1 cellular context compared by ENCODE assay signal in genomic region chr17:40559954-40560591, GRCh38.
A peak's percentile ranks its signal among the peaks of the same experiment; 100 is the strongest.
TF ChIP-seq lines count a peak whose summit lies in the region.

No MANE protein-coding gene starts in this region.

TF ChIP-seq in HepG2, 621 proteins besides CTCF, POLR2A, EP300 and RAD21 (continued from another document and continues in another):
- peak; percentile 86 for TF ChIP-seq ZBTB26 (CRISPR knock-in tag; IDR thresholded peaks at IDR 0.05; ENCODE audit: borderline replicate concordance)
- TF ChIP-seq ZBTB37 (CRISPR knock-in tag; IDR thresholded peaks at IDR 0.05), result no peak
- no peak for TF ChIP-seq ZNF230 (CRISPR knock-in tag; IDR thresholded peaks at IDR 0.05)
- TF ChIP-seq GFI1 (CRISPR knock-in tag; IDR thresholded peaks at IDR 0.05; ENCODE audit: borderline replicate concordance), result peak; percentile 56; the same call in 1 of the 2 replicates
- TF ChIP-seq ZNF607 (CRISPR knock-in tag; IDR thresholded peaks at IDR 0.05; ENCODE audit: borderline replicate concordance), result peak; percentile 60
- no peak for TF ChIP-seq SP5 (CRISPR knock-in tag; IDR thresholded peaks at IDR 0.05; ENCODE audit: borderline replicate concordance, low read depth)
- peak; percentile 60; the same call in 1 of the 2 replicates for TF ChIP-seq DRAP1 (CRISPR knock-in tag; IDR thresholded peaks at IDR 0.05)
- peak; percentile 83; the same call in 1 of the 2 replicates for TF ChIP-seq NFKB2 (CRISPR knock-in tag; IDR thresholded peaks at IDR 0.05; ENCODE audit: borderline replicate concordance)
- peak; percentile 38; the same call in 1 of the 2 replicates for TF ChIP-seq ZNF772 (CRISPR knock-in tag; IDR thresholded peaks at IDR 0.05)
- TF ChIP-seq TIGD3 (CRISPR knock-in tag; IDR thresholded peaks at IDR 0.05; ENCODE audit: borderline replicate concordance), result 0 out of 2 replicates have a peak, but pooled peaks have one; percentile 27
- peak; percentile 85; the same call in 1 of the 2 replicates for TF ChIP-seq KDM4B (CRISPR knock-in tag; IDR thresholded peaks at IDR 0.05)
- peak; percentile 90; the same call in 1 of the 2 replicates for TF ChIP-seq ZNF598 (CRISPR knock-in tag; IDR thresholded peaks at IDR 0.05; ENCODE audit: borderline replicate concordance)
- peak; percentile 90 for TF ChIP-seq ZSCAN9 (CRISPR knock-in tag; IDR thresholded peaks at IDR 0.05; ENCODE audit: borderline replicate concordance)
- no peak for TF ChIP-seq NFIB (CRISPR knock-in tag; IDR thresholded peaks at IDR 0.05; ENCODE audit: borderline replicate concordance)
- TF ChIP-seq KAT7 (CRISPR knock-in tag; IDR thresholded peaks at IDR 0.05; ENCODE audit: borderline replicate concordance), result peak; percentile 86; the same call in 1 of the 2 replicates
- no peak; the same call in 1 of the 2 replicates for TF ChIP-seq FOXJ3 (CRISPR knock-in tag; IDR thresholded peaks at IDR 0.05; ENCODE audit: borderline replicate concordance)
- no peak for TF ChIP-seq AKAP8 (CRISPR knock-in tag; IDR thresholded peaks at IDR 0.05)
- TF ChIP-seq ZBTB43 (CRISPR knock-in tag; conservative IDR thresholded peaks at IDR 0.05), result peak; percentile 75; the same call in 1 of the 2 replicates
- TF ChIP-seq ETV5 (CRISPR knock-in tag; IDR thresholded peaks at IDR 0.05; ENCODE audit: borderline replicate concordance), result peak; percentile 89
- TF ChIP-seq SAFB2 (CRISPR knock-in tag; IDR thresholded peaks at IDR 0.05; ENCODE audit: borderline replicate concordance, low read depth), result peak; percentile 81
- peak; percentile 91; the same call in 1 of the 2 replicates for TF ChIP-seq KDM3A (CRISPR knock-in tag; IDR thresholded peaks at IDR 0.05; ENCODE audit: low read depth)
- TF ChIP-seq ZBTB38 (CRISPR knock-in tag; IDR thresholded peaks at IDR 0.05), result no peak; the same call in 1 of the 2 replicates
- TF ChIP-seq SIX1 (CRISPR knock-in tag; IDR thresholded peaks at IDR 0.05; ENCODE audit: borderline replicate concordance), result peak; percentile 50; the same call in 1 of the 2 replicates
- peak; percentile 67; the same call in 1 of the 2 replicates for TF ChIP-seq ZNF263 (CRISPR knock-in tag; IDR thresholded peaks at IDR 0.05)
- 0 out of 2 replicates have a peak, but pooled peaks have one; percentile 60 for TF ChIP-seq ZNF792 (CRISPR knock-in tag; IDR thresholded peaks at IDR 0.05)
- TF ChIP-seq GTF3A (CRISPR knock-in tag; conservative IDR thresholded peaks at IDR 0.05), result no peak
- peak; percentile 49; the same call in 1 of the 2 replicates for TF ChIP-seq SALL2 (CRISPR knock-in tag; IDR thresholded peaks at IDR 0.05)
- TF ChIP-seq MIER2 (CRISPR knock-in tag; IDR thresholded peaks at IDR 0.05), result peak; percentile 74; the same call in 1 of the 2 replicates
- TF ChIP-seq ZNF646 (CRISPR knock-in tag; IDR thresholded peaks at IDR 0.05), result peak; percentile 78; the same call in 1 of the 2 replicates
- TF ChIP-seq E2F1 (CRISPR knock-in tag; IDR thresholded peaks at IDR 0.05), result no peak
- TF ChIP-seq ZHX2 (IDR thresholded peaks at IDR 0.05; ENCODE audit: low read depth), result 0 out of 2 replicates have a peak, but pooled peaks have one; percentile 27
- TF ChIP-seq ZHX2 (CRISPR knock-in tag; IDR thresholded peaks at IDR 0.05; ENCODE audit: borderline replicate concordance), result no peak
- TF ChIP-seq DNMT3B (CRISPR knock-in tag; conservative IDR thresholded peaks at IDR 0.05), result peak; percentile 82; the same call in 1 of the 2 replicates
- TF ChIP-seq ZNF275 (CRISPR knock-in tag; IDR thresholded peaks at IDR 0.05; ENCODE audit: borderline replicate concordance), result no peak
